Comparison of ENCODE assay signal across 34 cellular contexts in genomic region chr14:76057914-76058313, GRCh38.
"Had no signal": no experiment of that assay in that cellular context is flagged by ENCODE, and none has a peak within 500 bp of the region (broad histone marks: within the 10 kb centered on the region; RNA-seq: fewer than 3 reads in every experiment).

No MANE protein-coding gene starts in this region.

- H3K4me3 ChIP-seq: adrenal gland, ascending aorta, body of pancreas, breast epithelium, cardiac muscle cell had no signal

- ATAC-seq: activated naive CD4-positive, alpha-beta T cell treated with anti-CD3 and anti-CD28 coated beads, Interleukin-2, amount 50 U/mL, for 72 hours; activated naive CD8-positive, alpha-beta T cell treated with anti-CD3 and anti-CD28 coated beads, Interleukin-2, amount 50 U/mL, for 24 hours; activated T-cell treated with anti-CD3 and anti-CD28 coated beads, Interleukin-2, amount 50 U/mL, for 4 hours; activated T-cell treated with anti-CD3 and anti-CD28 coated beads, Interleukin-2, amount 50 U/mL, for 72 hours; activated T-helper 17 cell treated with anti-CD3 and anti-CD28 coated beads, Interleukin-2, amount 50 U/mL, for 72 hours; body of pancreas had no signal

- H3K4me1 ChIP-seq: adrenal gland, ascending aorta, body of pancreas, breast epithelium had no signal

- H3K9me3 ChIP-seq: adrenal gland, ascending aorta, body of pancreas, breast epithelium had no signal

- FAIRE-seq: astrocyte, bronchial epithelial cell had no signal

- H3K27ac ChIP-seq: adrenal gland, ascending aorta, body of pancreas, brain microvascular endothelial cell, breast epithelium, cardiac muscle cell had no signal

- H3K27me3 ChIP-seq: adrenal gland, ascending aorta, body of pancreas, brain microvascular endothelial cell, breast epithelium, cardiac muscle cell had no signal

- H3K36me3 ChIP-seq: breast epithelium, cardiac muscle cell had no signal

- DNase-seq: activated effector memory CD4-positive, alpha-beta T cell treated with anti-CD3 and anti-CD28 coated beads, Interleukin-2, amount 50 U/mL, for 16 hours; activated effector memory CD4-positive, alpha-beta T cell treated with Interleukin-2 at 50 U/mL for 16 hours; activated gamma-delta T cell; activated gamma-delta T cell treated with Interleukin-2 at 50 U/mL for 16 hours; activated naive CD4-positive, alpha-beta T cell; activated naive CD4-positive, alpha-beta T cell treated with anti-CD3 and anti-CD28 coated beads for 36 hours; activated naive CD4-positive, alpha-beta T cell treated with anti-CD3 and anti-CD28 coated beads, Interleukin-2, amount 10 ng/mL, durations not matched to agents 7 days and 5 days; activated naive CD4-positive, alpha-beta T cell treated with anti-CD3 and anti-CD28 coated beads, Interleukin-2, amount 50 U/mL, for 16 hours; activated naive CD4-positive, alpha-beta T cell treated with Interleukin-2 at 50 U/mL for 16 hours; activated naive CD8-positive, alpha-beta T cell treated with anti-CD3 and anti-CD28 coated beads for 36 hours; activated naive CD8-positive, alpha-beta T cell treated with anti-CD3 and anti-CD28 coated beads, Interleukin-2, amount 10 ng/mL, durations not matched to agents 7 days and 5 days; activated naive CD8-positive, alpha-beta T cell treated with anti-CD3 and anti-CD28 coated beads, Interleukin-2, amount 50 U/mL, for 24 hours; activated T-cell treated with anti-CD3 and anti-CD28 coated beads, Interleukin-2, amount 50 U/mL, for 1 hour; activated T-cell treated with anti-CD3 and anti-CD28 coated beads, Interleukin-2, amount 50 U/mL, for 24 hours; activated T-cell treated with anti-CD3 and anti-CD28 coated beads, Interleukin-2, amount 50 U/mL, for 4 hours; activated T-cell treated with anti-CD3 and anti-CD28 coated beads, Interleukin-2, amount 50 U/mL, for 48 hours; activated T-cell treated with anti-CD3 and anti-CD28 coated beads, Interleukin-2, amount 50 U/mL, for 72 hours; adrenal gland; amniotic stem cell; amygdala; anterior cingulate cortex; aorta; body of pancreas; brain microvascular endothelial cell; caudate nucleus; central memory CD4-positive, alpha-beta T cell; cerebellar nuclear complex had no signal
